In the genomic region with DNA sequence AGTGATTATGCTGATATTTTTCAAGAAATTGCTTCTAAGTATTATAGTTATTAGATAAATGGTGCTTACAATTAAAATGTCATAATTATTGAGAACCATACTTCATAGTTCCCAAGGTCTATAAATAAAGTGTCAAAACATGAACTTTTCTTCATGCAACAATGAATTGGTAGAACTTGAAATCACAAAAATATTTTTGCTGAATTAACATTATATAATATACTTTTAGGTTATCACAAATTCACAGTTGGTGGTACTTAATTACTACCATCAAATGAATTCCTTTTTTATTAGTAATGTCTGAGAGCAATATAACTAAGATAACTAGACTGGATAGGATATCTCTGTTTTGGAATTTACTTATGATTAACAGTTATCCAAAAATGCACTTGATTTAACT, we compare ENCODE assay signal across 30 cellular contexts. TPM values are rescaled to one million over a fixed set of nuclear protein-coding genes. Genes with fewer than 3 reads are reported as not detected.
"Had no signal": no experiment of that assay in that cellular context is flagged by ENCODE, and none has a peak within 500 bp of the region (broad histone marks: within the 10 kb centered on the region; RNA-seq: fewer than 3 reads in every experiment).

No MANE protein-coding gene starts in this region.

- H3K27ac Mint-ChIP-seq: naive thymus-derived CD8-positive, alpha-beta T cell; nephron; stimulated activated memory B cell treated with anti-CD40 and anti-IgM and Interleukin-4, amounts not matched to agents 10 μg/mL and 1 μg/mL and 100 μg/mL, for 72 hours; stimulated activated naive CD8-positive, alpha-beta T cell treated with anti-CD3 and anti-CD28 coated beads, Interleukin-15, amount 100 ng/mL, for 72 hours had no signal

- H3K27ac ChIP-seq: hepatocyte, left lung, lower lobe of right lung, pancreas, prostate gland, testis, thyroid gland, transverse colon, upper lobe of left lung, vagina had no signal

- H3K9me3 Mint-ChIP-seq: naive thymus-derived CD8-positive, alpha-beta T cell; nephron; neural crest cell; stimulated activated memory B cell treated with anti-CD40 and anti-IgM and Interleukin-4, amounts not matched to agents 10 μg/mL and 1 μg/mL and 100 μg/mL, for 72 hours; stimulated activated naive CD8-positive, alpha-beta T cell treated with anti-CD3 and anti-CD28 coated beads, Interleukin-15, amount 100 ng/mL, for 72 hours had no signal

- H3K4me3 Mint-ChIP-seq: naive thymus-derived CD8-positive, alpha-beta T cell; nephron; neural crest cell; stimulated activated memory B cell treated with anti-CD40 and anti-IgM and Interleukin-4, amounts not matched to agents 10 μg/mL and 1 μg/mL and 100 μg/mL, for 72 hours; stimulated activated naive CD8-positive, alpha-beta T cell treated with anti-CD3 and anti-CD28 coated beads, Interleukin-15, amount 100 ng/mL, for 72 hours had no signal

- ATAC-seq: left colon; left lung; lower lobe of right lung; naive thymus-derived CD8-positive, alpha-beta T cell; pancreas; right cardiac atrium; stimulated activated memory B cell treated with anti-CD40 and anti-IgM and Interleukin-4, amounts not matched to agents 10 μg/mL and 1 μg/mL and 100 μg/mL, for 72 hours; stimulated activated naive CD8-positive, alpha-beta T cell treated with anti-CD3 and anti-CD28 coated beads, Interleukin-15, amount 100 ng/mL, for 72 hours had no signal

- FAIRE-seq: keratinocyte, pancreas had no signal

- H3K4me3 ChIP-seq: hepatocyte, left lung, lower lobe of right lung, pancreas, prostate gland, smooth muscle cell, testis, thyroid gland, transverse colon, upper lobe of left lung, vagina had no signal

- H3K36me3 Mint-ChIP-seq: naive thymus-derived CD8-positive, alpha-beta T cell; stimulated activated memory B cell treated with anti-CD40 and anti-IgM and Interleukin-4, amounts not matched to agents 10 μg/mL and 1 μg/mL and 100 μg/mL, for 72 hours had no signal

- H3K4me2 ChIP-seq: hepatocyte, smooth muscle cell had no signal

- H3K4me1 ChIP-seq: lower lobe of right lung, pancreas, prostate gland had no signal

- H3K9me3 ChIP-seq: left lung, lower lobe of right lung, pancreas, prostate gland, testis, thyroid gland, transverse colon, upper lobe of left lung, vagina had no signal

- DNase-seq: left colon; left lung; lower lobe of right lung; mammary epithelial cell; mesenchymal stem cell; naive thymus-derived CD8-positive, alpha-beta T cell; nucleus accumbens; pancreas; posterior cingulate gyrus; retina; right cardiac atrium; stimulated activated CD4-positive, alpha-beta T cell treated with anti-CD3 and anti-CD28 coated beads, Interleukin-1b, Interleukin-23, amount 100 ng/mL, for 48 hours; stimulated activated CD4-positive, alpha-beta T cell treated with anti-CD3 and anti-CD28 coated beads, Interleukin-2, amount 100 ng/mL, for 48 hours; stimulated activated CD4-positive, alpha-beta T cell treated with anti-CD3 and anti-CD28 coated beads, Interleukin-4, amount 100 ng/mL, for 4 hours; stimulated activated CD8-positive, alpha-beta memory T cell treated with anti-CD3 and anti-CD28 coated beads, Interleukin-4, amount 100 ng/mL, for 48 hours; stimulated activated naive CD4-positive, alpha-beta T cell treated with Interleukin-2 at 50 U/mL for 16 hours; stimulated activated naive CD8-positive, alpha-beta T cell treated with anti-CD3 and anti-CD28 coated beads, Interleukin-15, amount 100 ng/mL, for 72 hours; substantia nigra; testis; thyroid gland; transverse colon; upper lobe of left lung had no signal

RNA-seq across cellular contexts. Expression of gene DNM3, which starts 4.7 kb away (rescaled TPM):
- polyA plus RNA-seq: hepatocyte had no signal
